Comparison of ENCODE assay signal across 33 cellular contexts in genomic region chr13:29476046-29476445, GRCh38.
"Had no signal": no experiment of that assay in that cellular context is flagged by ENCODE, and none has a peak within 500 bp of the region (broad histone marks: within the 10 kb centered on the region; RNA-seq: fewer than 3 reads in every experiment).

No MANE protein-coding gene starts in this region.

- H3K4me1 Mint-ChIP-seq: activated CD4-positive, alpha-beta T cell treated with anti-CD3 and anti-CD28 coated beads for 36 hours; activated CD4-positive, alpha-beta T cell treated with anti-CD3 and anti-CD28 coated beads, Interleukin-2, amount 10 ng/mL, durations not matched to agents 24 days and 14 days; activated CD8-positive, alpha-beta memory T cell treated with anti-CD3 and anti-CD28 coated beads, Interleukin-2, amount 10 ng/mL, durations not matched to agents 7 days and 5 days; activated naive CD4-positive, alpha-beta T cell treated with anti-CD3 and anti-CD28 coated beads, Interleukin-2, amount 50 U/mL, for 24 hours; activated naive CD8-positive, alpha-beta T cell treated with anti-CD3 and anti-CD28 coated beads for 36 hours; endodermal cell had no signal

- ATAC-seq: activated CD4-positive, alpha-beta T cell treated with anti-CD3 and anti-CD28 coated beads for 36 hours; activated CD8-positive, alpha-beta memory T cell treated with anti-CD3 and anti-CD28 coated beads, Interleukin-2, amount 10 ng/mL, durations not matched to agents 7 days and 5 days; activated CD8-positive, alpha-beta T cell treated with anti-CD3 and anti-CD28 coated beads, Interleukin-2, amount 10 ng/mL, durations not matched to agents 7 days and 5 days; activated naive CD8-positive, alpha-beta T cell treated with anti-CD3 and anti-CD28 coated beads, Interleukin-2, amount 50 U/mL, for 24 hours; gastroesophageal sphincter; heart right ventricle had no signal

- H3K4me3 Mint-ChIP-seq: activated CD4-positive, alpha-beta memory T cell treated with anti-CD3 and anti-CD28 coated beads for 36 hours; activated CD4-positive, alpha-beta T cell treated with anti-CD3 and anti-CD28 coated beads for 36 hours; activated CD4-positive, alpha-beta T cell treated with anti-CD3 and anti-CD28 coated beads, Interleukin-2, amount 10 ng/mL, durations not matched to agents 24 days and 14 days; activated CD8-positive, alpha-beta memory T cell treated with anti-CD3 and anti-CD28 coated beads, Interleukin-2, amount 10 ng/mL, durations not matched to agents 7 days and 5 days; activated CD8-positive, alpha-beta T cell treated with anti-CD3 and anti-CD28 coated beads, Interleukin-2, amount 10 ng/mL, durations not matched to agents 7 days and 5 days; activated naive CD4-positive, alpha-beta T cell treated with anti-CD3 and anti-CD28 coated beads for 36 hours; activated naive CD4-positive, alpha-beta T cell treated with anti-CD3 and anti-CD28 coated beads, Interleukin-2, amount 50 U/mL, for 24 hours; activated naive CD8-positive, alpha-beta T cell treated with anti-CD3 and anti-CD28 coated beads for 36 hours; activated naive CD8-positive, alpha-beta T cell treated with anti-CD3 and anti-CD28 coated beads, Interleukin-2, amount 50 U/mL, for 24 hours; activated T-helper 1 cell treated with anti-CD3 and anti-CD28 coated beads, Interleukin-12 subunit alpha, Interleukin-12 subunit beta, Interleukin-2, Interleukin-4 antibody, amounts not matched to agents 30 ng/mL and 10 ng/mL and 1 ng/mL, durations not matched to agents 14 hours and 24 hours and 36 hours; brain; central memory CD8-positive, alpha-beta T cell; dendritic cell treated with granulocyte-macrophage colony-stimulating factor and Interleukin-4, amounts not matched to agents 40 ng/mL and 50 ng/mL, for 4 days; endodermal cell had no signal

- H3K27ac Mint-ChIP-seq: activated CD4-positive, alpha-beta memory T cell treated with anti-CD3 and anti-CD28 coated beads for 36 hours; activated CD4-positive, alpha-beta T cell treated with anti-CD3 and anti-CD28 coated beads for 36 hours; activated CD4-positive, alpha-beta T cell treated with anti-CD3 and anti-CD28 coated beads, Interleukin-2, amount 10 ng/mL, durations not matched to agents 24 days and 14 days; activated CD8-positive, alpha-beta memory T cell treated with anti-CD3 and anti-CD28 coated beads, Interleukin-2, amount 10 ng/mL, durations not matched to agents 7 days and 5 days; activated CD8-positive, alpha-beta T cell treated with anti-CD3 and anti-CD28 coated beads, Interleukin-2, amount 10 ng/mL, durations not matched to agents 7 days and 5 days; activated naive CD4-positive, alpha-beta T cell treated with anti-CD3 and anti-CD28 coated beads for 36 hours; activated naive CD4-positive, alpha-beta T cell treated with anti-CD3 and anti-CD28 coated beads, Interleukin-2, amount 50 U/mL, for 24 hours; activated naive CD8-positive, alpha-beta T cell treated with anti-CD3 and anti-CD28 coated beads for 36 hours; activated naive CD8-positive, alpha-beta T cell treated with anti-CD3 and anti-CD28 coated beads, Interleukin-2, amount 50 U/mL, for 24 hours; activated T-helper 1 cell treated with anti-CD3 and anti-CD28 coated beads, Interleukin-12 subunit alpha, Interleukin-12 subunit beta, Interleukin-2, Interleukin-4 antibody, amounts not matched to agents 30 ng/mL and 10 ng/mL and 1 ng/mL, durations not matched to agents 14 hours and 24 hours and 36 hours; activated T-helper 2 cell treated with anti-CD3 and anti-CD28 coated beads, Interferon-gamma antibody, Interleukin-2, Interleukin-4, amounts not matched to agents 10 μg/mL and 5 μg/mL and 100 μg/mL, durations not matched to agents 14 hours and 24 hours and 36 hours; brain; dendritic cell treated with granulocyte-macrophage colony-stimulating factor and Interleukin-4, amounts not matched to agents 40 ng/mL and 50 ng/mL, for 4 days; endodermal cell had no signal

- H3K9me3 Mint-ChIP-seq: activated CD4-positive, alpha-beta memory T cell treated with anti-CD3 and anti-CD28 coated beads for 36 hours; activated CD4-positive, alpha-beta T cell treated with anti-CD3 and anti-CD28 coated beads, Interleukin-2, amount 10 ng/mL, durations not matched to agents 24 days and 14 days; activated naive CD4-positive, alpha-beta T cell treated with anti-CD3 and anti-CD28 coated beads for 36 hours; activated naive CD4-positive, alpha-beta T cell treated with anti-CD3 and anti-CD28 coated beads, Interleukin-2, amount 50 U/mL, for 24 hours; activated naive CD8-positive, alpha-beta T cell treated with anti-CD3 and anti-CD28 coated beads for 36 hours; activated naive CD8-positive, alpha-beta T cell treated with anti-CD3 and anti-CD28 coated beads, Interleukin-2, amount 50 U/mL, for 24 hours; activated T-helper 1 cell treated with anti-CD3 and anti-CD28 coated beads, Interleukin-12 subunit alpha, Interleukin-12 subunit beta, Interleukin-2, Interleukin-4 antibody, amounts not matched to agents 30 ng/mL and 10 ng/mL and 1 ng/mL, durations not matched to agents 14 hours and 24 hours and 36 hours; activated T-helper 2 cell treated with anti-CD3 and anti-CD28 coated beads, Interferon-gamma antibody, Interleukin-2, Interleukin-4, amounts not matched to agents 10 μg/mL and 5 μg/mL and 100 μg/mL, durations not matched to agents 14 hours and 24 hours and 36 hours; brain; central memory CD8-positive, alpha-beta T cell; dendritic cell treated with granulocyte-macrophage colony-stimulating factor and Interleukin-4, amounts not matched to agents 40 ng/mL and 50 ng/mL, for 4 days; endodermal cell had no signal

- H3K4me3 ChIP-seq: adrenal gland, ascending aorta, breast epithelium, coronary artery, dorsolateral prefrontal cortex, esophagus squamous epithelium, gastroesophageal sphincter, heart right ventricle had no signal

- DNase-seq: activated CD4-positive, alpha-beta memory T cell treated with anti-CD3 and anti-CD28 coated beads for 36 hours; activated CD4-positive, alpha-beta T cell treated with anti-CD3 and anti-CD28 coated beads for 36 hours; activated CD4-positive, alpha-beta T cell treated with anti-CD3 and anti-CD28 coated beads, Interleukin-2, amount 10 ng/mL, durations not matched to agents 24 days and 14 days; activated CD4-positive, CD25-positive, alpha-beta regulatory T cell; activated CD4-positive, CD25-positive, alpha-beta regulatory T cell treated with anti-CD3 and anti-CD28 coated beads, Interleukin-2, amount 50 U/mL, for 72 hours; activated CD8-positive, alpha-beta memory T cell treated with anti-CD3 and anti-CD28 coated beads, Interleukin-2, amount 10 ng/mL, durations not matched to agents 7 days and 5 days; activated CD8-positive, alpha-beta memory T cell treated with anti-CD3 and anti-CD28 coated beads, Interleukin-2, amount 50 U/mL, for 4 hours; activated CD8-positive, alpha-beta T cell treated with anti-CD3 and anti-CD28 coated beads, Interleukin-2, amount 10 ng/mL, durations not matched to agents 7 days and 5 days; activated effector memory CD4-positive, alpha-beta T cell treated with anti-CD3 and anti-CD28 coated beads, Interleukin-2, amount 50 U/mL, for 16 hours; activated naive CD4-positive, alpha-beta T cell treated with anti-CD3 and anti-CD28 coated beads for 36 hours; activated naive CD8-positive, alpha-beta T cell treated with anti-CD3 and anti-CD28 coated beads for 36 hours; activated naive CD8-positive, alpha-beta T cell treated with anti-CD3 and anti-CD28 coated beads, Interleukin-2, amount 50 U/mL, for 24 hours; activated T-cell treated with anti-CD3 and anti-CD28 coated beads, Interleukin-2, amount 50 U/mL, for 1 hour; activated T-cell treated with anti-CD3 and anti-CD28 coated beads, Interleukin-2, amount 50 U/mL, for 48 hours; adrenal gland; dorsolateral prefrontal cortex; effector memory CD4-positive, alpha-beta T cell; endodermal cell; erythroblast; esophagus squamous epithelium; foreskin melanocyte; heart right ventricle; T-helper 2 cell had no signal
